1 cellular context compared by ENCODE assay signal in the genomic region with DNA sequence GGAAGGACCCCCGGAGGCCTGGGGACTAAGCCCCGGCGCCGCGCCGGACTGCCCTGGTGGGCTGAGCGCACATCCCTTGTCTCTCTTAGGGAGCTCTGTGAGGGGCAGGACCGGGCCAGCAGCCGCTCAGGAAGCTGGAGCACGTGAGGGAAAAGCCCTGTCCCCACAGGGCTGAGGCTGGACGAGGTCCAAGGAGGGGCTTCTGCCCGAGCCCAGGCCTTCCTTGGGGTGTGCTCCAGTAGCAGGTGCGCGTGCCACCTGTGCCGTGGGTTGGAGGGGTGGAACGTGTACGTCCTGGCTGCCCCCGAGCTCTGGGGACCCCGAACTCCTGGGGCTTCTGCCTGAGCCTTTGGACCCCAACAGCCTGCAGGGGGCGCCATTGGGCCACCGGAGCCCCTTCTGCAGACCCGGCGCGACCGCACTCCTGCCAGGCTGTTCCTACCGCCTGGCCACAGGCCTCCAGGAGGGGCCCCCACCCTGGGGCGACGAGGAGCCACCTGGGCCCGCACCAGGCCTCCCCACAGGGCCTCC.
TF ChIP-seq lines count a peak whose summit lies in the region.

No MANE protein-coding gene starts in this region.

TF ChIP-seq in HEK293, 187 proteins besides CTCF, POLR2A, EP300 and RAD21 (continued from another document and continues in another):
- TF ChIP-seq, protein P1, sequence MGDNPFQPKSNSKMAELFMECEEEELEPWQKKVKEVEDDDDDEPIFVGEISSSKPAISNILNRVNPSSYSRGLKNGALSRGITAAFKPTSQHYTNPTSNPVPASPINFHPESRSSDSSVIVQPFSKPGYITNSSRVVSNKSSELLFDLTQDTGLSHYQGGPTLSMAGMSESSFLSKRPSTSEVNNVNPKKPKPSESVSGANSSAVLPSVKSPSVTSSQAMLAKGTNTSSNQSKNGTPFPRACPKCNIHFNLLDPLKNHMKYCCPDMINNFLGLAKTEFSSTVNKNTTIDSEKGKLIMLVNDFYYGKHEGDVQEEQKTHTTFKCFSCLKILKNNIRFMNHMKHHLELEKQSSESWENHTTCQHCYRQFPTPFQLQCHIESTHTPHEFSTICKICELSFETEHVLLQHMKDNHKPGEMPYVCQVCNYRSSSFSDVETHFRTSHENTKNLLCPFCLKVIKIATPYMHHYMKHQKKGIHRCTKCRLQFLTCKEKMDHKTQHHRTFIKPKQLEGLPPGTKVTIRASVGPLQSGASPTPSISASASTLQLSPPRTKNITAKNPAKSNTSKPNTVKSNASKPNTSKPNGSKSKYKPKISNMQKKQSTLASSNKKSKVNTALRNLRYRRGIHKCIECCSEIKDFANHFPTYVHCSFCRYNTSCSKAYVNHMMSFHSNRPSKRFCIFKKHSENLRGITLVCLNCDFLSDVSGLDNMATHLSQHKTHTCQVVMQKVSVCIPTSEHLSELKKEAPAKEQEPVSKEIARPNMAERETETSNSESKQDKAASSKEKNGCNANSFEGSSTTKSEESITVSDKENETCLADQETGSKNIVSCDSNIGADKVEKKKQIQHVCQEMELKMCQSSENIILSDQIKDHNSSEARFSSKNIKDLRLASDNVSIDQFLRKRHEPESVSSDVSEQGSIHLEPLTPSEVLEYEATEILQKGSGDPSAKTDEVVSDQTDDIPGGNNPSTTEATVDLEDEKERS (tag by site-specific recombination; IDR thresholded peaks at IDR 0.05), result no peak
- TF ChIP-seq OSR2 (tag by site-specific recombination; IDR thresholded peaks at IDR 0.05) (0 out of 2 replicates have a peak, but pooled peaks have one; percentile 9), ZBTB7A (tag by site-specific recombination; IDR thresholded peaks at IDR 0.05; ENCODE audit: low read depth) (peak; percentile 90), ZNF37A (tag by site-specific recombination; IDR thresholded peaks at IDR 0.05) (no peak), GLI2 (tag by site-specific recombination; IDR thresholded peaks at IDR 0.05; ENCODE audit: borderline replicate concordance, low read depth) (no peak), GFI1B (tag by site-specific recombination; IDR thresholded peaks at IDR 0.05) (no peak), ZNF366 (tag by site-specific recombination; conservative IDR thresholded peaks at IDR 0.05) (no peak), MZF1 (tag by site-specific recombination; IDR thresholded peaks at IDR 0.05; ENCODE audit: borderline replicate concordance) (no peak), PRDM1 (tag by site-specific recombination; IDR thresholded peaks at IDR 0.05) (no peak), ZNF658 (tag by site-specific recombination; IDR thresholded peaks at IDR 0.05) (no peak), ZNF140 (tag by site-specific recombination; IDR thresholded peaks at IDR 0.05) (no peak), ZBTB20 (tag by site-specific recombination; IDR thresholded peaks at IDR 0.05) (no peak), TRIM28 (IDR thresholded peaks at IDR 0.05; ENCODE audit: borderline replicate concordance, low read length) (no peak), ZNF133 (tag by site-specific recombination; IDR thresholded peaks at IDR 0.05) (no peak), GLIS1 (tag by site-specific recombination; IDR thresholded peaks at IDR 0.05) (peak; percentile 83), ZNF24 (tag by site-specific recombination; IDR thresholded peaks at IDR 0.05) (no peak), ZNF530 (tag by site-specific recombination; IDR thresholded peaks at IDR 0.05; ENCODE audit: low read depth) (no peak), ZNF48 (tag by site-specific recombination; IDR thresholded peaks at IDR 0.05) (no peak), ZNF174 (tag by site-specific recombination; IDR thresholded peaks at IDR 0.05) (no peak), ZNF221 (tag by site-specific recombination; IDR thresholded peaks at IDR 0.05; ENCODE audit: borderline replicate concordance) (no peak), ZBTB8A (tag by site-specific recombination; IDR thresholded peaks at IDR 0.05) (peak; percentile 74), ZFHX2 (tag by site-specific recombination; conservative IDR thresholded peaks at IDR 0.05) (no peak), ZNF792 (tag by site-specific recombination; IDR thresholded peaks at IDR 0.05) (no peak), ZFP37 (tag by site-specific recombination; IDR thresholded peaks at IDR 0.05) (0 out of 2 replicates have a peak, but pooled peaks have one; percentile 47), HOXC10 (CRISPR knock-in tag; IDR thresholded peaks at IDR 0.05) (no peak), SCRT2 (tag by site-specific recombination; IDR thresholded peaks at IDR 0.05) (no peak), ZNF701 (tag by site-specific recombination; IDR thresholded peaks at IDR 0.05) (no peak), WT1 (tag by site-specific recombination; IDR thresholded peaks at IDR 0.05) (no peak), ZNF404 (tag by site-specific recombination; IDR thresholded peaks at IDR 0.05) (no peak), ZNF549 (tag by site-specific recombination; IDR thresholded peaks at IDR 0.05) (no peak), ZNF2 (tag by site-specific recombination; IDR thresholded peaks at IDR 0.05) (peak; percentile 62; the same call in 1 of the 2 replicates), ZNF157 (tag by site-specific recombination; IDR thresholded peaks at IDR 0.05) (no peak), ZNF132 (tag by site-specific recombination; IDR thresholded peaks at IDR 0.05; ENCODE audit: borderline replicate concordance) (no peak), ZNF16 (tag by site-specific recombination; IDR thresholded peaks at IDR 0.05; ENCODE audit: low read depth) (no peak), ZNF354C (tag by site-specific recombination; IDR thresholded peaks at IDR 0.05; ENCODE audit: borderline replicate concordance, low read depth) (no peak), KLF8 (tag by site-specific recombination; IDR thresholded peaks at IDR 0.05) (0 out of 2 replicates have a peak, but pooled peaks have one; percentile 22), ZNF266 (tag by site-specific recombination; IDR thresholded peaks at IDR 0.05; ENCODE audit: low read depth) (no peak), ZNF10 (tag by site-specific recombination; IDR thresholded peaks at IDR 0.05) (no peak), ZNF169 (tag by site-specific recombination; IDR thresholded peaks at IDR 0.05) (no peak), ZFP41 (tag by site-specific recombination; IDR thresholded peaks at IDR 0.05; ENCODE audit: borderline replicate concordance) (no peak)
- TF ChIP-seq, protein P2, sequence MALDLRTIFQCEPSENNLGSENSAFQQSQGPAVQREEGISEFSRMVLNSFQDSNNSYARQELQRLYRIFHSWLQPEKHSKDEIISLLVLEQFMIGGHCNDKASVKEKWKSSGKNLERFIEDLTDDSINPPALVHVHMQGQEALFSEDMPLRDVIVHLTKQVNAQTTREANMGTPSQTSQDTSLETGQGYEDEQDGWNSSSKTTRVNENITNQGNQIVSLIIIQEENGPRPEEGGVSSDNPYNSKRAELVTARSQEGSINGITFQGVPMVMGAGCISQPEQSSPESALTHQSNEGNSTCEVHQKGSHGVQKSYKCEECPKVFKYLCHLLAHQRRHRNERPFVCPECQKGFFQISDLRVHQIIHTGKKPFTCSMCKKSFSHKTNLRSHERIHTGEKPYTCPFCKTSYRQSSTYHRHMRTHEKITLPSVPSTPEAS (tag by site-specific recombination; IDR thresholded peaks at IDR 0.05), result no peak
- TF ChIP-seq, protein P3, sequence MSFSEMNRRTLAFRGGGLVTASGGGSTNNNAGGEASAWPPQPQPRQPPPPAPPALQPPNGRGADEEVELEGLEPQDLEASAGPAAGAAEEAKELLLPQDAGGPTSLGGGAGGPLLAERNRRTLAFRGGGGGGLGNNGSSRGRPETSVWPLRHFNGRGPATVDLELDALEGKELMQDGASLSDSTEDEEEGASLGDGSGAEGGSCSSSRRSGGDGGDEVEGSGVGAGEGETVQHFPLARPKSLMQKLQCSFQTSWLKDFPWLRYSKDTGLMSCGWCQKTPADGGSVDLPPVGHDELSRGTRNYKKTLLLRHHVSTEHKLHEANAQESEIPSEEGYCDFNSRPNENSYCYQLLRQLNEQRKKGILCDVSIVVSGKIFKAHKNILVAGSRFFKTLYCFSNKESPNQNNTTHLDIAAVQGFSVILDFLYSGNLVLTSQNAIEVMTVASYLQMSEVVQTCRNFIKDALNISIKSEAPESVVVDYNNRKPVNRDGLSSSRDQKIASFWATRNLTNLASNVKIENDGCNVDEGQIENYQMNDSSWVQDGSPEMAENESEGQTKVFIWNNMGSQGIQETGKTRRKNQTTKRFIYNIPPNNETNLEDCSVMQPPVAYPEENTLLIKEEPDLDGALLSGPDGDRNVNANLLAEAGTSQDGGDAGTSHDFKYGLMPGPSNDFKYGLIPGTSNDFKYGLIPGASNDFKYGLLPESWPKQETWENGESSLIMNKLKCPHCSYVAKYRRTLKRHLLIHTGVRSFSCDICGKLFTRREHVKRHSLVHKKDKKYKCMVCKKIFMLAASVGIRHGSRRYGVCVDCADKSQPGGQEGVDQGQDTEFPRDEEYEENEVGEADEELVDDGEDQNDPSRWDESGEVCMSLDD (tag by site-specific recombination; IDR thresholded peaks at IDR 0.05), result peak; percentile 95
- TF ChIP-seq, protein P4, sequence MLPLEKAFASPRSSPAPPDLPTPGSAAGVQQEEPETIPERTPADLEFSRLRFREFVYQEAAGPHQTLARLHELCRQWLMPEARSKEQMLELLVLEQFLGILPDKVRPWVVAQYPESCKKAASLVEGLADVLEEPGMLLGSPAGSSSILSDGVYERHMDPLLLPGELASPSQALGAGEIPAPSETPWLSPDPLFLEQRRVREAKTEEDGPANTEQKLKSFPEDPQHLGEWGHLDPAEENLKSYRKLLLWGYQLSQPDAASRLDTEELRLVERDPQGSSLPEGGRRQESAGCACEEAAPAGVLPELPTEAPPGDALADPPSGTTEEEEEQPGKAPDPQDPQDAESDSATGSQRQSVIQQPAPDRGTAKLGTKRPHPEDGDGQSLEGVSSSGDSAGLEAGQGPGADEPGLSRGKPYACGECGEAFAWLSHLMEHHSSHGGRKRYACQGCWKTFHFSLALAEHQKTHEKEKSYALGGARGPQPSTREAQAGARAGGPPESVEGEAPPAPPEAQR (tag by site-specific recombination; IDR thresholded peaks at IDR 0.05), result no peak
- TF ChIP-seq, protein P5, sequence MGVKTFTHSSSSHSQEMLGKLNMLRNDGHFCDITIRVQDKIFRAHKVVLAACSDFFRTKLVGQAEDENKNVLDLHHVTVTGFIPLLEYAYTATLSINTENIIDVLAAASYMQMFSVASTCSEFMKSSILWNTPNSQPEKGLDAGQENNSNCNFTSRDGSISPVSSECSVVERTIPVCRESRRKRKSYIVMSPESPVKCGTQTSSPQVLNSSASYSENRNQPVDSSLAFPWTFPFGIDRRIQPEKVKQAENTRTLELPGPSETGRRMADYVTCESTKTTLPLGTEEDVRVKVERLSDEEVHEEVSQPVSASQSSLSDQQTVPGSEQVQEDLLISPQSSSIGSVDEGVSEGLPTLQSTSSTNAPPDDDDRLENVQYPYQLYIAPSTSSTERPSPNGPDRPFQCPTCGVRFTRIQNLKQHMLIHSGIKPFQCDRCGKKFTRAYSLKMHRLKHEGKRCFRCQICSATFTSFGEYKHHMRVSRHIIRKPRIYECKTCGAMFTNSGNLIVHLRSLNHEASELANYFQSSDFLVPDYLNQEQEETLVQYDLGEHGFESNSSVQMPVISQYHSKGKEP (tag by site-specific recombination; IDR thresholded peaks at IDR 0.05), result no peak
- TF ChIP-seq, protein P6, sequence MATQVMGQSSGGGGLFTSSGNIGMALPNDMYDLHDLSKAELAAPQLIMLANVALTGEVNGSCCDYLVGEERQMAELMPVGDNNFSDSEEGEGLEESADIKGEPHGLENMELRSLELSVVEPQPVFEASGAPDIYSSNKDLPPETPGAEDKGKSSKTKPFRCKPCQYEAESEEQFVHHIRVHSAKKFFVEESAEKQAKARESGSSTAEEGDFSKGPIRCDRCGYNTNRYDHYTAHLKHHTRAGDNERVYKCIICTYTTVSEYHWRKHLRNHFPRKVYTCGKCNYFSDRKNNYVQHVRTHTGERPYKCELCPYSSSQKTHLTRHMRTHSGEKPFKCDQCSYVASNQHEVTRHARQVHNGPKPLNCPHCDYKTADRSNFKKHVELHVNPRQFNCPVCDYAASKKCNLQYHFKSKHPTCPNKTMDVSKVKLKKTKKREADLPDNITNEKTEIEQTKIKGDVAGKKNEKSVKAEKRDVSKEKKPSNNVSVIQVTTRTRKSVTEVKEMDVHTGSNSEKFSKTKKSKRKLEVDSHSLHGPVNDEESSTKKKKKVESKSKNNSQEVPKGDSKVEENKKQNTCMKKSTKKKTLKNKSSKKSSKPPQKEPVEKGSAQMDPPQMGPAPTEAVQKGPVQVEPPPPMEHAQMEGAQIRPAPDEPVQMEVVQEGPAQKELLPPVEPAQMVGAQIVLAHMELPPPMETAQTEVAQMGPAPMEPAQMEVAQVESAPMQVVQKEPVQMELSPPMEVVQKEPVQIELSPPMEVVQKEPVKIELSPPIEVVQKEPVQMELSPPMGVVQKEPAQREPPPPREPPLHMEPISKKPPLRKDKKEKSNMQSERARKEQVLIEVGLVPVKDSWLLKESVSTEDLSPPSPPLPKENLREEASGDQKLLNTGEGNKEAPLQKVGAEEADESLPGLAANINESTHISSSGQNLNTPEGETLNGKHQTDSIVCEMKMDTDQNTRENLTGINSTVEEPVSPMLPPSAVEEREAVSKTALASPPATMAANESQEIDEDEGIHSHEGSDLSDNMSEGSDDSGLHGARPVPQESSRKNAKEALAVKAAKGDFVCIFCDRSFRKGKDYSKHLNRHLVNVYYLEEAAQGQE (tag by site-specific recombination; IDR thresholded peaks at IDR 0.05), result no peak
- TF ChIP-seq, protein P7, sequence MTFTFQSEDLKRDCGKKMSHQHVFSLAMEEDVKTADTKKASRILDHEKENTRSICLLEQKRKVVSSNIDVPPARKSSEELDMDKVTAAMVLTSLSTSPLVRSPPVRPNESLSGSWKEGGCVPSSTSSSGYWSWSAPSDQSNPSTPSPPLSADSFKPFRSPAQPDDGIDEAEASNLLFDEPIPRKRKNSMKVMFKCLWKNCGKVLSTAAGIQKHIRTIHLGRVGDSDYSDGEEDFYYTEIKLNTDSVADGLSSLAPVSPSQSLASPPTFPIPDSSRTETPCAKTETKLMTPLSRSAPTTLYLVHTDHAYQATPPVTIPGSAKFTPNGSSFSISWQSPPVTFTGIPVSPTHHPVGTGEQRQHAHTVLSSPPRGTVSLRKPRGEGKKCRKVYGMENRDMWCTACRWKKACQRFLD (tag by site-specific recombination; IDR thresholded peaks at IDR 0.05), result no peak
- TF ChIP-seq, protein P8, sequence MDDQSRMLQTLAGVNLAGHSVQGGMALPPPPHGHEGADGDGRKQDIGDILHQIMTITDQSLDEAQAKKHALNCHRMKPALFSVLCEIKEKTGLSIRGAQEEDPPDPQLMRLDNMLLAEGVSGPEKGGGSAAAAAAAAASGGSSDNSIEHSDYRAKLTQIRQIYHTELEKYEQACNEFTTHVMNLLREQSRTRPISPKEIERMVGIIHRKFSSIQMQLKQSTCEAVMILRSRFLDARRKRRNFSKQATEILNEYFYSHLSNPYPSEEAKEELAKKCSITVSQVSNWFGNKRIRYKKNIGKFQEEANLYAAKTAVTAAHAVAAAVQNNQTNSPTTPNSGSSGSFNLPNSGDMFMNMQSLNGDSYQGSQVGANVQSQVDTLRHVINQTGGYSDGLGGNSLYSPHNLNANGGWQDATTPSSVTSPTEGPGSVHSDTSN (CRISPR knock-in tag; IDR thresholded peaks at IDR 0.05), result no peak
- TF ChIP-seq, protein P9, sequence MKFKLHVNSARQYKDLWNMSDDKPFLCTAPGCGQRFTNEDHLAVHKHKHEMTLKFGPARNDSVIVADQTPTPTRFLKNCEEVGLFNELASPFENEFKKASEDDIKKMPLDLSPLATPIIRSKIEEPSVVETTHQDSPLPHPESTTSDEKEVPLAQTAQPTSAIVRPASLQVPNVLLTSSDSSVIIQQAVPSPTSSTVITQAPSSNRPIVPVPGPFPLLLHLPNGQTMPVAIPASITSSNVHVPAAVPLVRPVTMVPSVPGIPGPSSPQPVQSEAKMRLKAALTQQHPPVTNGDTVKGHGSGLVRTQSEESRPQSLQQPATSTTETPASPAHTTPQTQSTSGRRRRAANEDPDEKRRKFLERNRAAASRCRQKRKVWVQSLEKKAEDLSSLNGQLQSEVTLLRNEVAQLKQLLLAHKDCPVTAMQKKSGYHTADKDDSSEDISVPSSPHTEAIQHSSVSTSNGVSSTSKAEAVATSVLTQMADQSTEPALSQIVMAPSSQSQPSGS (tag by site-specific recombination; IDR thresholded peaks at IDR 0.05; ENCODE audit: low read depth), result no peak
